ENCODE assay signal across 8 cellular contexts in genomic region chr15:72231066-72231846, GRCh38. TPM values are rescaled to one million over a fixed set of nuclear protein-coding genes. Genes with fewer than 3 reads are reported as not detected.
DNase-seq lines count a peak whose midpoint lies in the region; ATAC-seq, FAIRE-seq and TF ChIP-seq lines count a peak whose summit lies in the region.

TSS of gene PKM (minus strand) at chr15:72231190. CDS start at chr15:72219097, 12,093 bp downstream.

- no peaks in the 10 kb centered on the region for H3K36me3 ChIP-seq in heart right ventricle

- H3K9me3 Mint-ChIP-seq in type B pancreatic cell = no peaks in the 10 kb centered on the region

- TF ChIP-seq CTCF in heart right ventricle (IDR thresholded peaks at IDR 0.05) (peak in 1 of 9 donors; percentile 5), type B pancreatic cell (conservative IDR thresholded peaks at IDR 0.05) (no peak)

- intact Hi-C loops in T-helper 1 cell treated with Interleukin-12 subunit alpha and Interleukin-12 subunit beta and Interleukin-4 antibody, amounts not matched to agents 30 ng/mL and 1 ng/mL, for 36 hours (cut with micrococcal nuclease) = loop anchor here (1.0 to 5.0 kb wide), 4 partner anchors 41 to 1405 kb away; partner anchors contain the start of genes NEO1 and PARP6
- intact Hi-C loops in heart right ventricle (cut with DNase I) = loop anchor here in 6 of 10 donors (1.0 to 5.0 kb wide), 6 partner anchors 28 to 42 kb away; partner anchors contain the start of genes PARP6 (in 4 of the 6) and GRAMD2A (in 2 of the 6)
- intact Hi-C loops in posterior cingulate gyrus (cut with DNase I) = loop anchor here (1.0 to 10.0 kb wide), 3 partner anchors 41 to 144 kb away; partner anchors contain the start of genes HEXA, MYO9A, PARP6 and SENP8

- peak; percentile 36 for ATAC-seq in HG02852 (IDR thresholded peaks at IDR 0.05; ENCODE audit: unreplicated experiment)
- ATAC-seq in heart right ventricle = peak; percentile 88 to 94 (median 91)

- peak within 1 kb of the TSS; percentile 92 to 100 (median 98) for H3K27ac ChIP-seq in heart right ventricle

- DNase-seq in GM12891 (ENCODE audit: insufficient read length, low spot score) (peak; percentile 80), NCI-H1694 (lab: John Stamatoyannopoulos, UW) (peak; percentile 84), amniotic epithelial cell (ENCODE audit: low read depth) (peak; percentile 93), heart right ventricle (peak; percentile 95 to 97), posterior cingulate gyrus (peak; percentile 73 to 99 (median 90)), type B pancreatic cell (ENCODE audit: extremely low spot score, unreplicated experiment) (peak; percentile 98)

- WGBS in heart right ventricle, 2 donors = 0 to 1% methylated on average over 70 of the region's 70 CpGs

- peaks cover 38% of the 10 kb centered on the region for H3K4me1 Mint-ChIP-seq in type B pancreatic cell (ENCODE audit: unreplicated experiment)

- H3K9me3 ChIP-seq in heart right ventricle = no peaks in the 10 kb centered on the region

- peak; percentile 99 for TF ChIP-seq POLR2A in GM12891 (IDR thresholded peaks at IDR 0.05; ENCODE audit: low read depth, low read length)

- peak within 1 kb of the TSS; percentile 100 for H3K4me3 Mint-ChIP-seq in type B pancreatic cell

- H3K27me3 ChIP-seq in heart right ventricle = no peaks in the 10 kb centered on the region

- peaks cover 20 to 53% (median 48%) of the 10 kb centered on the region in 9 donors for H3K4me1 ChIP-seq in heart right ventricle

- H3K27me3 Mint-ChIP-seq in type B pancreatic cell = no peaks in the 10 kb centered on the region

- peak; percentile 78 for FAIRE-seq in GM12891 (lab: Jason Lieb, UNC)

- peak within 1 kb of the TSS; percentile 99 for H3K27ac Mint-ChIP-seq in type B pancreatic cell

- H3K36me3 Mint-ChIP-seq in type B pancreatic cell = peaks cover 14% of the 10 kb centered on the region

- peak within 1 kb of the TSS; percentile 48 to 99 (median 86) for H3K4me3 ChIP-seq in heart right ventricle

TF ChIP-seq in GM12891, 5 proteins besides CTCF, POLR2A, EP300 and RAD21:
- TF ChIP-seq SPI1 (IDR thresholded peaks at IDR 0.05; ENCODE audit: low read depth, low read length) (peak; percentile 39; the same call in 1 of the 2 replicates), PAX5 (IDR thresholded peaks at IDR 0.05; ENCODE audit: insufficient read depth, low read length, severe bottlenecking) (no peak), POU2F2 (IDR thresholded peaks at IDR 0.05; ENCODE audit: low read depth, low read length) (peak; percentile 94), TAF1 (IDR thresholded peaks at IDR 0.05; ENCODE audit: low read depth, low read length) (peak; percentile 99), POLR2AphosphoS5 (IDR thresholded peaks at IDR 0.05; ENCODE audit: low read depth, low read length) (peak; percentile 99)
TF ChIP-seq in GM12891: peak in this region for 4.

RNA-seq across cellular contexts. Expression of gene PKM, which starts in this region (rescaled TPM):
- 1,892 TPM for polyA plus RNA-seq in GM12891 (2012; ENCODE audit: low read depth, missing spikeins)
- 1,562 and 1,563 TPM in 2 replicates for total RNA-seq in T-helper 1 cell treated with Interleukin-12 subunit alpha and Interleukin-12 subunit beta and Interleukin-4 antibody, amounts not matched to agents 30 ng/mL and 1 ng/mL, for 36 hours
- 1,000 to 10,000 TPM in 6 of 10 donors, 100 to 1,000 TPM in 4; 851 to 1,508 (median 1,153) TPM for total RNA-seq in heart right ventricle
- polyA plus RNA-seq in heart right ventricle = 100 to 1,000 TPM; 549 to 755 TPM
- 597 and 663 TPM in 2 replicates for total RNA-seq in type B pancreatic cell (ENCODE audit: low replicate concordance)

Comparison
In these comparisons a context has a peak if more than half of its experiments do, and no peak if none do; other contexts are left out.
1. Peak in every context shown above with its lines: DNase-seq, ATAC-seq, H3K4me3 ChIP-seq and H3K27ac ChIP-seq.